25 cellular contexts compared by ENCODE assay signal in genomic region chr2:204706939-204707338, GRCh38.
DNase-seq lines count a peak whose midpoint lies in the region; ATAC-seq and TF ChIP-seq lines count a peak whose summit lies in the region.
"Had no signal": no experiment of that assay in that cellular context is flagged by ENCODE, and none has a peak within 500 bp of the region (broad histone marks: within the 10 kb centered on the region; RNA-seq: fewer than 3 reads in every experiment).

No MANE protein-coding gene starts in this region.

- H3K9me3 ChIP-seq in gastrocnemius medialis, result no peaks in the 10 kb centered on the region
- H3K9me3 ChIP-seq: spleen, stomach had no signal

- no peak for ATAC-seq in gastrocnemius medialis
- ATAC-seq: foreskin keratinocyte, left colon, Right ventricle myocardium inferior, T-cell had no signal

- H3K27me3 Mint-ChIP-seq in nephron (ENCODE audit: low read depth), result no peaks in the 10 kb centered on the region
- H3K27me3 Mint-ChIP-seq: activated naive CD8-positive, alpha-beta T cell treated with anti-CD3 and anti-CD28 coated beads for 36 hours had no signal

- intact Hi-C loops in gastrocnemius medialis (cut with DNase I; ENCODE audit: low total_unique reads), result no loop called here

- no peaks in the 10 kb centered on the region for H3K27me3 ChIP-seq in gastrocnemius medialis
- H3K27me3 ChIP-seq: foreskin keratinocyte, neural progenitor cell, spleen, stomach had no signal

- H3K27ac Mint-ChIP-seq in nephron, result peak overlapping the region; percentile 79 to 94 (median 90)
- H3K27ac Mint-ChIP-seq: activated CD4-positive, alpha-beta T cell treated with anti-CD3 and anti-CD28 coated beads, Interleukin-2, amount 10 ng/mL, durations not matched to agents 7 days and 5 days; activated naive CD8-positive, alpha-beta T cell treated with anti-CD3 and anti-CD28 coated beads for 36 hours; activated T-helper 2 cell treated with anti-CD3 and anti-CD28 coated beads, Interferon-gamma antibody, Interleukin-2, Interleukin-4, amounts not matched to agents 10 μg/mL and 5 μg/mL and 100 μg/mL, durations not matched to agents 14 hours and 24 hours and 36 hours; neural progenitor cell; T-cell had no signal

- H3K27ac ChIP-seq in gastrocnemius medialis, result no peak overlapping the region
- H3K27ac ChIP-seq: foreskin keratinocyte, neural progenitor cell, spleen, stomach had no signal

- no peaks in the 10 kb centered on the region for H3K36me3 ChIP-seq in gastrocnemius medialis
- H3K36me3 ChIP-seq: neural progenitor cell, spleen had no signal

- H3K4me3 ChIP-seq in gastrocnemius medialis, result no peak overlapping the region
- H3K4me3 ChIP-seq: neural progenitor cell, spleen, stomach had no signal

- no peaks in the 10 kb centered on the region for H3K36me3 Mint-ChIP-seq in nephron (ENCODE audit: low read depth)
- H3K36me3 Mint-ChIP-seq: activated naive CD8-positive, alpha-beta T cell treated with anti-CD3 and anti-CD28 coated beads for 36 hours; T-cell had no signal

- H3K4me3 Mint-ChIP-seq in nephron, result peak overlapping the region in 1 of 3 experiments; percentile 35
- H3K4me3 Mint-ChIP-seq: activated CD4-positive, alpha-beta T cell treated with anti-CD3 and anti-CD28 coated beads, Interleukin-2, amount 10 ng/mL, durations not matched to agents 7 days and 5 days; activated naive CD8-positive, alpha-beta T cell treated with anti-CD3 and anti-CD28 coated beads for 36 hours; neural progenitor cell; T-cell had no signal

- no peak for TF ChIP-seq POLR2A in gastrocnemius medialis (IDR thresholded peaks at IDR 0.05)

- no peaks in the 10 kb centered on the region for H3K9me3 Mint-ChIP-seq in nephron
- H3K9me3 Mint-ChIP-seq: activated CD4-positive, alpha-beta T cell treated with anti-CD3 and anti-CD28 coated beads, Interleukin-2, amount 10 ng/mL, durations not matched to agents 7 days and 5 days; activated naive CD8-positive, alpha-beta T cell treated with anti-CD3 and anti-CD28 coated beads for 36 hours; activated T-helper 2 cell treated with anti-CD3 and anti-CD28 coated beads, Interferon-gamma antibody, Interleukin-2, Interleukin-4, amounts not matched to agents 10 μg/mL and 5 μg/mL and 100 μg/mL, durations not matched to agents 14 hours and 24 hours and 36 hours; neural progenitor cell; T-cell had no signal

- peaks cover 30% of the 10 kb centered on the region for H3K4me1 Mint-ChIP-seq in nephron
- H3K4me1 Mint-ChIP-seq: activated CD4-positive, alpha-beta T cell treated with anti-CD3 and anti-CD28 coated beads, Interleukin-2, amount 10 ng/mL, durations not matched to agents 7 days and 5 days; activated naive CD8-positive, alpha-beta T cell treated with anti-CD3 and anti-CD28 coated beads for 36 hours; T-cell had no signal

- TF ChIP-seq CTCF in nephron (IDR thresholded peaks at IDR 0.05; ENCODE audit: unreplicated experiment in 3 of 3), result no peak
- no peak for TF ChIP-seq CTCF in gastrocnemius medialis (IDR thresholded peaks at IDR 0.05 in 4 of 5, conservative IDR thresholded peaks at IDR 0.05 in 1 of 5)

- in situ Hi-C loops in gastrocnemius medialis (cut with MboI; ENCODE audit: low sequenced_read_pairs in 4 of 4), result no loop called here

- DNase-seq in EH (ENCODE audit: low read depth) (peak; percentile 20), OCI-M1 (lab: John Stamatoyannopoulos, UW) (peak; percentile 54), fibroblast of peridontal ligament (ENCODE audit: extremely low read depth) (peak; percentile 50), NCI-H2029 (lab: John Stamatoyannopoulos, UW) (no peak), gastrocnemius medialis (no peak), NCI-H1436 treated with DMSO at 0.1 percent for 48 hours (lab: John Stamatoyannopoulos, UW) (no peak)
- no peak for DNase-seq in stimulated activated CD4-positive, alpha-beta T cell treated with anti-CD3 and anti-CD28 coated beads, Interleukin-1b, Interleukin-23, amount 100 ng/mL, for 48 hours
- DNase-seq: activated CD4-positive, alpha-beta T cell treated with anti-CD3 and anti-CD28 coated beads, Interleukin-2, amount 10 ng/mL, durations not matched to agents 7 days and 5 days; activated naive CD8-positive, alpha-beta T cell treated with anti-CD3 and anti-CD28 coated beads for 36 hours; dermis blood vessel endothelial cell; foreskin keratinocyte; Kasumi-1; left colon; NCI-H1092; NCI-H2107; NCI-H524; spleen; stimulated activated CD4-positive, alpha-beta T cell treated with anti-CD3 and anti-CD28 coated beads, Interleukin-4, amount 100 ng/mL, for 4 hours; stomach; T-cell; trophoblast cell had no signal

- H3K4me1 ChIP-seq in gastrocnemius medialis, result no peaks in the 10 kb centered on the region
- H3K4me1 ChIP-seq: foreskin keratinocyte, neural progenitor cell, spleen had no signal

Comparison
In these comparisons a context has a peak if more than half of its experiments do, and no peak if none do; other contexts are left out.
1. DNase-seq: peak in EH (single experiment), OCI-M1 (single experiment) and fibroblast of peridontal ligament (single experiment); none in NCI-H2029 (single experiment), gastrocnemius medialis (0 of 2), NCI-H1436 treated with DMSO at 0.1 percent for 48 hours (single experiment) and stimulated activated CD4-positive, alpha-beta T cell treated with anti-CD3 and anti-CD28 coated beads, Interleukin-1b, Interleukin-23, amount 100 ng/mL, for 48 hours (single experiment).